ENCODE assay signal across 1 cellular context in the genomic region with DNA sequence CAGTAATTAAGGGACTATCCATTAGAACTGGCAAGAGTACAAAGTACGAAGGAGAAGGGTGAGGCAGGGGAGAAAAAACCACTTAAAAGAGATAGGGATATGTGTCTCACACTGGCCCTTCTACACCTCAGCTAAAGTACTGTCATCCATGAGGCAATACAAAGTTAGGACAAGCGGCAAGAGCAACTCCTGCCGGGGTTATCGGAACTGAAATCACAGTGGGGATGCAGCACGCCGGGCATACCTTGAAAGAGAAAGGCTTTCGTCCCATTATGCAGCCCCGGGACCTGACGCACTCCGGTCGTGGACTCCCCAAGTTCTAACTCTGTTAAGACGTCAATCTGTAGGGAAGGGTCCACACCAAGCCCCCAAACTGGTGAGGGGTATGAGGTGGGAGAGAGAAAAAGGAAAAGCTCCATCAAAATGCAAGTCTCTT.
TF ChIP-seq lines count a peak whose summit lies in the region.

No MANE protein-coding gene starts in this region.

TF ChIP-seq in WTC11, 78 proteins besides CTCF, POLR2A, EP300 and RAD21:
- TF ChIP-seq, protein P1, sequence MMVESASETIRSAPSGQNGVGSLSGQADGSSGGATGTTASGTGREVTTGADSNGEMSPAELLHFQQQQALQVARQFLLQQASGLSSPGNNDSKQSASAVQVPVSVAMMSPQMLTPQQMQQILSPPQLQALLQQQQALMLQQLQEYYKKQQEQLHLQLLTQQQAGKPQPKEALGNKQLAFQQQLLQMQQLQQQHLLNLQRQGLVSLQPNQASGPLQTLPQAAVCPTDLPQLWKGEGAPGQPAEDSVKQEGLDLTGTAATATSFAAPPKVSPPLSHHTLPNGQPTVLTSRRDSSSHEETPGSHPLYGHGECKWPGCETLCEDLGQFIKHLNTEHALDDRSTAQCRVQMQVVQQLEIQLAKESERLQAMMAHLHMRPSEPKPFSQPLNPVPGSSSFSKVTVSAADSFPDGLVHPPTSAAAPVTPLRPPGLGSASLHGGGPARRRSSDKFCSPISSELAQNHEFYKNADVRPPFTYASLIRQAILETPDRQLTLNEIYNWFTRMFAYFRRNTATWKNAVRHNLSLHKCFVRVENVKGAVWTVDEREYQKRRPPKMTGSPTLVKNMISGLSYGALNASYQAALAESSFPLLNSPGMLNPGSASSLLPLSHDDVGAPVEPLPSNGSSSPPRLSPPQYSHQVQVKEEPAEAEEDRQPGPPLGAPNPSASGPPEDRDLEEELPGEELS (CRISPR knock-in tag; IDR thresholded peaks at IDR 0.05): no peak
- TF ChIP-seq, protein P2, sequence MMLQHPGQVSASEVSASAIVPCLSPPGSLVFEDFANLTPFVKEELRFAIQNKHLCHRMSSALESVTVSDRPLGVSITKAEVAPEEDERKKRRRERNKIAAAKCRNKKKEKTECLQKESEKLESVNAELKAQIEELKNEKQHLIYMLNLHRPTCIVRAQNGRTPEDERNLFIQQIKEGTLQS (CRISPR knock-in tag; conservative IDR thresholded peaks at IDR 0.05): no peak
